ENCODE assay signal across 25 cellular contexts in the genomic region with DNA sequence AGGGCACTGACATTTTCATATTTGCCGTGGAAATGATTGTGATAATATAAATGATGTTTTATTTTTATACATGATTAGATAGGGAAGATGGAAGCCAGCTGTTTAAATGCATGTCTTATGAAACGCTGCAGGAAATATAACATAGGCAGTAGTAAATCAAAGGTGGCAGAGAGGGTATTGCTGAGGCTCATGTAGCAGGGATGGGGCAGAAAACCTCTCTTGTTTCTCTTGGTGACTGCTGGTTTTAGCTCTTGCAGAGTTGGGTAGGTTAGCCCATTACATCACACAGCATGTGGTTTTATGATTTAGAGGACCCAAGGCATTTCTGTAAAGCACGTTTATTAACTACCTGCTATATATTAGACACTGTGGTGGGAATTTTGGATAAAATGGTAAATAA.
"Had no signal": no experiment of that assay in that cellular context is flagged by ENCODE, and none has a peak within 500 bp of the region (broad histone marks: within the 10 kb centered on the region; RNA-seq: fewer than 3 reads in every experiment).

No MANE protein-coding gene starts in this region.

- H3K36me3 Mint-ChIP-seq: natural killer cell treated with Interleukin-12 subunit alpha and Interleukin-12 subunit beta and Interleukin-15 and Interleukin-18, amount 100 ng/mL, for 72 hours had no signal

- DNase-seq: activated CD4-positive, alpha-beta T cell treated with anti-CD3 and anti-CD28 coated beads for 1 hour; activated CD4-positive, alpha-beta T cell treated with anti-CD3 and anti-CD28 coated beads, Interleukin-2, amount 50 U/mL, for 4 hours; activated CD8-positive, alpha-beta memory T cell treated with anti-CD3 and anti-CD28 coated beads for 24 hours; activated CD8-positive, alpha-beta memory T cell treated with anti-CD3 and anti-CD28 coated beads, Interleukin-2, amount 50 U/mL, for 48 hours; activated effector memory CD4-positive, alpha-beta T cell treated with Interleukin-2 at 50 U/mL for 16 hours; activated naive CD4-positive, alpha-beta T cell treated with anti-CD3 and anti-CD28 coated beads for 36 hours; activated naive CD8-positive, alpha-beta T cell treated with anti-CD3 and anti-CD28 coated beads, Interleukin-2, amount 10 ng/mL, durations not matched to agents 7 days and 5 days; activated T-cell treated with anti-CD3 and anti-CD28 coated beads, Interleukin-2, amount 50 U/mL, for 48 hours; body of pancreas; gastrocnemius medialis; left colon; lower lobe of right lung; pancreas; psoas muscle; stimulated activated CD4-positive, alpha-beta T cell treated with anti-CD3 and anti-CD28 coated beads, Interleukin-12 subunit alpha, Interleukin-12 subunit beta, amount 100 ng/mL, for 4 hours; stimulated activated CD4-positive, alpha-beta T cell treated with anti-CD3 and anti-CD28 coated beads, Interleukin-1b, Interleukin-23, amount 100 ng/mL, for 48 hours; T-helper 9 cell; trophoblast cell; uterus had no signal

- ATAC-seq: body of pancreas; left colon; lower lobe of right lung; natural killer cell treated with Interleukin-12 subunit alpha and Interleukin-12 subunit beta and Interleukin-15 and Interleukin-18, amount 100 ng/mL, for 72 hours had no signal

- H3K36me3 ChIP-seq: cardiac muscle cell, esophagus muscularis mucosa, gastrocnemius medialis, lower lobe of right lung, pancreas, right atrium auricular region, suprapubic skin, uterus had no signal

- H3K27me3 ChIP-seq: body of pancreas, cardiac muscle cell, esophagus muscularis mucosa, gastrocnemius medialis, pancreas, right atrium auricular region, suprapubic skin, uterus had no signal

- H3K4me1 Mint-ChIP-seq: activated naive CD8-positive, alpha-beta T cell treated with anti-CD3 and anti-CD28 coated beads, Interleukin-2, amount 10 ng/mL, durations not matched to agents 7 days and 5 days had no signal

- H3K9me3 Mint-ChIP-seq: activated naive CD4-positive, alpha-beta T cell treated with anti-CD3 and anti-CD28 coated beads for 36 hours; activated naive CD8-positive, alpha-beta T cell treated with anti-CD3 and anti-CD28 coated beads, Interleukin-2, amount 10 ng/mL, durations not matched to agents 7 days and 5 days; natural killer cell treated with Interleukin-12 subunit alpha and Interleukin-12 subunit beta and Interleukin-15 and Interleukin-18, amount 100 ng/mL, for 72 hours; stimulated activated naive CD8-positive, alpha-beta T cell treated with anti-CD3 and anti-CD28 coated beads, Interleukin-15, Interleukin-2, amounts not matched to agents 100 ng/mL and 50 ng/mL, for 24 hours had no signal

- H3K4me3 ChIP-seq: body of pancreas, cardiac muscle cell, esophagus muscularis mucosa, gastrocnemius medialis, lower lobe of right lung, pancreas, psoas muscle, right atrium auricular region, suprapubic skin, uterus had no signal

- H3K27ac ChIP-seq: body of pancreas, cardiac muscle cell, gastrocnemius medialis, lower lobe of right lung, pancreas, psoas muscle, suprapubic skin had no signal

- H3K9me3 ChIP-seq: body of pancreas, esophagus muscularis mucosa, gastrocnemius medialis, lower lobe of right lung, pancreas, psoas muscle, right atrium auricular region, suprapubic skin, uterus had no signal

- H3K27ac Mint-ChIP-seq: activated naive CD4-positive, alpha-beta T cell treated with anti-CD3 and anti-CD28 coated beads for 36 hours; activated naive CD8-positive, alpha-beta T cell treated with anti-CD3 and anti-CD28 coated beads, Interleukin-2, amount 10 ng/mL, durations not matched to agents 7 days and 5 days; natural killer cell treated with Interleukin-12 subunit alpha and Interleukin-12 subunit beta and Interleukin-15 and Interleukin-18, amount 100 ng/mL, for 72 hours; stimulated activated naive CD8-positive, alpha-beta T cell treated with anti-CD3 and anti-CD28 coated beads, Interleukin-15, Interleukin-2, amounts not matched to agents 100 ng/mL and 50 ng/mL, for 24 hours had no signal

- H3K27me3 Mint-ChIP-seq: activated naive CD8-positive, alpha-beta T cell treated with anti-CD3 and anti-CD28 coated beads, Interleukin-2, amount 10 ng/mL, durations not matched to agents 7 days and 5 days; natural killer cell treated with Interleukin-12 subunit alpha and Interleukin-12 subunit beta and Interleukin-15 and Interleukin-18, amount 100 ng/mL, for 72 hours; stimulated activated naive CD8-positive, alpha-beta T cell treated with anti-CD3 and anti-CD28 coated beads, Interleukin-15, Interleukin-2, amounts not matched to agents 100 ng/mL and 50 ng/mL, for 24 hours had no signal

- H3K4me3 Mint-ChIP-seq: activated naive CD4-positive, alpha-beta T cell treated with anti-CD3 and anti-CD28 coated beads for 36 hours; activated naive CD8-positive, alpha-beta T cell treated with anti-CD3 and anti-CD28 coated beads, Interleukin-2, amount 10 ng/mL, durations not matched to agents 7 days and 5 days; natural killer cell treated with Interleukin-12 subunit alpha and Interleukin-12 subunit beta and Interleukin-15 and Interleukin-18, amount 100 ng/mL, for 72 hours; stimulated activated naive CD8-positive, alpha-beta T cell treated with anti-CD3 and anti-CD28 coated beads, Interleukin-15, Interleukin-2, amounts not matched to agents 100 ng/mL and 50 ng/mL, for 24 hours had no signal

- H3K4me1 ChIP-seq: body of pancreas, pancreas, suprapubic skin, uterus had no signal
